ENCODE assay signal across 9 cellular contexts in genomic region chr17:38605852-38606645, GRCh38. TPM values are rescaled to one million over a fixed set of nuclear protein-coding genes. Genes with fewer than 3 reads are reported as not detected.
DNase-seq lines count a peak whose midpoint lies in the region; ATAC-seq, FAIRE-seq and TF ChIP-seq lines count a peak whose summit lies in the region.
"Had no signal": no experiment of that assay in that cellular context is flagged by ENCODE, and none has a peak within 500 bp of the region (broad histone marks: within the 10 kb centered on the region; RNA-seq: fewer than 3 reads in every experiment).

Gene SRCIN1, minus strand, starts transcription at chr17:38605952. Its CDS starts 247 bp downstream, at chr17:38605705.

- H3K79me2 ChIP-seq in smooth muscle cell (ENCODE audit: low read depth): no peaks in the 10 kb centered on the region

- H3K36me3 ChIP-seq in SK-N-MC (ENCODE audit: insufficient read depth, low read length) (no peaks in the 10 kb centered on the region), ascending aorta (no peaks in the 10 kb centered on the region), iPS-15b (ENCODE audit: control insufficient read depth, insufficient read depth, low read length) (no peaks in the 10 kb centered on the region), smooth muscle cell (ENCODE audit: low read depth) (no peaks in the 10 kb centered on the region)

- WGBS in smooth muscle cell (ENCODE audit: low lambda C conversion rate): 2% methylated on average over 31 of the region's 104 CpGs

- H3K9me3 ChIP-seq in SK-N-MC (ENCODE audit: low read depth, low read length) (no peaks in the 10 kb centered on the region), ascending aorta (no peaks in the 10 kb centered on the region), iPS-15b (ENCODE audit: control insufficient read depth, insufficient read depth, low read length) (no peaks in the 10 kb centered on the region), smooth muscle cell (replicated peaks; ENCODE audit: low read depth) (no peaks in the 10 kb centered on the region)

- peak within 1 kb of the TSS; percentile 84 for H3K4me3 ChIP-seq in SK-N-MC
- H3K4me3 ChIP-seq in ascending aorta: peak within 1 kb of the TSS; percentile 60 to 74
- peak within 1 kb of the TSS; percentile 45 for H3K4me3 ChIP-seq in iPS-15b (ENCODE audit: low read depth, low read length)
- peak within 1 kb of the TSS; percentile 56 for H3K4me3 ChIP-seq in smooth muscle cell

- H3K9ac ChIP-seq in SK-N-MC (ENCODE audit: insufficient read length) (peak within 1 kb of the TSS; percentile 67), iPS-15b (ENCODE audit: low read depth, low read length) (no peak within 1 kb of the TSS), smooth muscle cell (ENCODE audit: low read depth) (no peak within 1 kb of the TSS)

- FAIRE-seq in D721Med (lab: Jason Lieb, UNC): no peak
- FAIRE-seq: TTC549 had no signal

- intact Hi-C loops in ascending aorta (cut with DNase I): no loop called here

- H3F3A ChIP-seq in smooth muscle cell (ENCODE audit: low read depth): no peaks in the 10 kb centered on the region

- TF ChIP-seq CTCF in D721Med (IDR thresholded peaks at IDR 0.05; ENCODE audit: insufficient read depth, missing control alignments): peak; percentile 92
- peak; percentile 53 to 67 (median 62) for TF ChIP-seq CTCF in ascending aorta (IDR thresholded peaks at IDR 0.05)
- peak; percentile 89 for TF ChIP-seq CTCF in smooth muscle cell (IDR thresholded peaks at IDR 0.05; ENCODE audit: borderline replicate concordance, insufficient read depth, poor library complexity, severe bottlenecking)

- H3K4me1 ChIP-seq in ascending aorta (peaks cover 0 to 18% of the 10 kb centered on the region in 2 donors), iPS-15b (ENCODE audit: control insufficient read depth, insufficient read depth, low read length) (peaks cover 37% of the 10 kb centered on the region), smooth muscle cell (ENCODE audit: low read depth) (peaks cover 17% of the 10 kb centered on the region)

- no peak for ATAC-seq in HG03520 (IDR thresholded peaks at IDR 0.05; ENCODE audit: unreplicated experiment)

- H3K27ac ChIP-seq in SK-N-MC: no peak within 1 kb of the TSS
- H3K27ac ChIP-seq in ascending aorta: no peak within 1 kb of the TSS
- no peak within 1 kb of the TSS for H3K27ac ChIP-seq in smooth muscle cell (ENCODE audit: low read depth)

- DNase-seq in D721Med (ENCODE audit: insufficient read length, low spot score): no peak
- DNase-seq in KG1 (lab: John Stamatoyannopoulos, UW): peak; percentile 30
- no peak for DNase-seq in SK-N-MC (ENCODE audit: low read depth, low spot score)
- peak in 1 of 2 donors; percentile 72 for DNase-seq in ascending aorta (ENCODE audit: low spot score in 2 of 2)
- DNase-seq in smooth muscle cell (lab: John Stamatoyannopoulos, UW; ENCODE audit: unreplicated experiment): no peak
- no peak for DNase-seq in kidney glomerular epithelial cell (lab: John Stamatoyannopoulos, UW)

- H2AFZ ChIP-seq in smooth muscle cell (ENCODE audit: low read depth): no peak within 1 kb of the TSS

- peak within 1 kb of the TSS; percentile 88 for H3K4me2 ChIP-seq in smooth muscle cell

- H4K20me1 ChIP-seq in smooth muscle cell (ENCODE audit: low read depth): no peaks in the 10 kb centered on the region

- H3K27me3 ChIP-seq in ascending aorta: peaks cover 29% of the 10 kb centered on the region
- peaks cover 50% of the 10 kb centered on the region for H3K27me3 ChIP-seq in iPS-15b (ENCODE audit: control insufficient read depth, insufficient read depth, low read length)
- peaks cover 77% of the 10 kb centered on the region for H3K27me3 ChIP-seq in smooth muscle cell (ENCODE audit: low read depth)

RNA-seq across cellular contexts. Expression of gene SRCIN1, which starts in this region (rescaled TPM):
- total RNA-seq in ascending aorta (not detected), smooth muscle cell (0.09 and 0.90 TPM in 2 replicates)
- 0.16 and 0.72 TPM in 2 replicates for polyA plus RNA-seq in smooth muscle cell
